Comparison of ENCODE assay signal across 8 cellular contexts in genomic region chr9:79571309-79572031, GRCh38. TPM values are rescaled to one million over a fixed set of nuclear protein-coding genes. Genes with fewer than 3 reads are reported as not detected.
A peak's percentile ranks its signal among the peaks of the same experiment; 100 is the strongest.
DNase-seq lines count a peak whose midpoint lies in the region; ATAC-seq lines count a peak whose summit lies in the region.

TSS of gene TLE4 (plus strand) at chr9:79571965. CDS start at chr9:79572791, 826 bp downstream.

- H3K4me3 Mint-ChIP-seq in IgD-negative memory B cell = peak within 1 kb of the TSS in 3 of 4 donors; percentile 84 to 93 (median 90)

- H3K9me3 ChIP-seq in mononuclear cell (ENCODE audit: low read depth, low read length) = no peaks in the 10 kb centered on the region

- H3K9me3 Mint-ChIP-seq in IgD-negative memory B cell = no peaks in the 10 kb centered on the region

- peak within 1 kb of the TSS; percentile 82 for H3K27ac ChIP-seq in epithelial cell of prostate

- peaks cover 48% of the 10 kb centered on the region for H3K4me1 ChIP-seq in mononuclear cell (ENCODE audit: insufficient read depth, low read length)

- H3K27me3 Mint-ChIP-seq in IgD-negative memory B cell = peaks cover 14% of the 10 kb centered on the region

- peak within 1 kb of the TSS in 1 of 3 donors; percentile 23 for H3K27ac Mint-ChIP-seq in IgD-negative memory B cell

- H3K4me3 ChIP-seq in mononuclear cell (ENCODE audit: low read length) = peak within 1 kb of the TSS; percentile 98

- ATAC-seq in GM21529 (IDR thresholded peaks at IDR 0.05; ENCODE audit: unreplicated experiment) = peak; percentile 81

- peaks cover 4% of the 10 kb centered on the region for H3K27me3 ChIP-seq in mononuclear cell (ENCODE audit: insufficient read depth, low read length)

- H3K36me3 Mint-ChIP-seq in IgD-negative memory B cell = peaks cover under 1% of the 10 kb centered on the region

- H3K4me1 Mint-ChIP-seq in IgD-negative memory B cell = peaks cover 27 to 36% (median 32%) of the 10 kb centered on the region in 3 donors

- peak; percentile 92 for DNase-seq in DMS114 treated with DMSO at 0.1 percent for 48 hours (lab: John Stamatoyannopoulos, UW; ENCODE audit: unreplicated experiment)
- peak; percentile 99 for DNase-seq in OCI-M1 (lab: John Stamatoyannopoulos, UW)
- peak; percentile 99 for DNase-seq in activated T-cell treated with anti-CD3 and anti-CD28 coated beads, Interleukin-2, amount 50 U/mL, for 1 hour
- peak; percentile 99 for DNase-seq in epithelial cell of prostate (ENCODE audit: low read depth, low spot score)
- DNase-seq in stimulated activated CD8-positive, alpha-beta memory T cell treated with anti-CD3 and anti-CD28 coated beads, Interleukin-2, amount 100 ng/mL, for 48 hours (ENCODE audit: low read depth in 2 of 2) = peak; percentile 97 to 98

RNA-seq across cellular contexts. Expression of gene TLE4, which starts in this region (rescaled TPM):
- polyA plus RNA-seq in IgD-negative memory B cell = 20.4 TPM
- 150 TPM for total RNA-seq in mononuclear cell

Comparison
In these comparisons a context has a peak if more than half of its experiments do, and no peak if none do; other contexts are left out.
1. Peak in every context shown above with its lines: DNase-seq, ATAC-seq, H3K4me3 ChIP-seq and H3K27ac ChIP-seq.